Comparison of ENCODE assay signal across 1 cellular context in the genomic region with DNA sequence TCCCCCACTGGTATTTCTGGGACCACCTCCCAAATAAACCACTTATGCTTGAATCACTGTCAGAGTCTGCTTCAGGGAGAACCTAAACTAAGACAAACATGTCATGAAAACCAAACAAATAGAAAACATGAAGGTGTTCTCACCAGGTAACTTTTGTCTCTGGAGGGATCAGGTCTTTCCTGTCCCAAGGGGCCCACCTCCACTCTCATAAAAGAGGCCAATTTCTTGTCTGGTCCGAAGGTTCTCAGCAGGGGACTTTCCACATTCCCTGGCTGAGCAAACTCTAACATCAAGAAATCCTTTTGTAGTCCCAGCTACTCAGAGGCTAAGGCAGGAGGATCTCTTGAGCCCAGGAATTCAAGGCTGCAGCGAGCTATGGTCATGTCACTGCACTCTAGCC.
TF ChIP-seq lines count a peak whose summit lies in the region.

No MANE protein-coding gene starts in this region.

TF ChIP-seq in HepG2, 621 proteins besides CTCF, POLR2A, EP300 and RAD21:
- TF ChIP-seq ELF3 (CRISPR knock-in tag; IDR thresholded peaks at IDR 0.05) = no peak
- TF ChIP-seq ZNF761 (CRISPR knock-in tag; conservative IDR thresholded peaks at IDR 0.05) = 0 out of 2 replicates have a peak, but pooled peaks have one; percentile 40
- no peak for TF ChIP-seq ZNF510 (CRISPR knock-in tag; IDR thresholded peaks at IDR 0.05; ENCODE audit: low read depth)
- TF ChIP-seq, protein P1, sequence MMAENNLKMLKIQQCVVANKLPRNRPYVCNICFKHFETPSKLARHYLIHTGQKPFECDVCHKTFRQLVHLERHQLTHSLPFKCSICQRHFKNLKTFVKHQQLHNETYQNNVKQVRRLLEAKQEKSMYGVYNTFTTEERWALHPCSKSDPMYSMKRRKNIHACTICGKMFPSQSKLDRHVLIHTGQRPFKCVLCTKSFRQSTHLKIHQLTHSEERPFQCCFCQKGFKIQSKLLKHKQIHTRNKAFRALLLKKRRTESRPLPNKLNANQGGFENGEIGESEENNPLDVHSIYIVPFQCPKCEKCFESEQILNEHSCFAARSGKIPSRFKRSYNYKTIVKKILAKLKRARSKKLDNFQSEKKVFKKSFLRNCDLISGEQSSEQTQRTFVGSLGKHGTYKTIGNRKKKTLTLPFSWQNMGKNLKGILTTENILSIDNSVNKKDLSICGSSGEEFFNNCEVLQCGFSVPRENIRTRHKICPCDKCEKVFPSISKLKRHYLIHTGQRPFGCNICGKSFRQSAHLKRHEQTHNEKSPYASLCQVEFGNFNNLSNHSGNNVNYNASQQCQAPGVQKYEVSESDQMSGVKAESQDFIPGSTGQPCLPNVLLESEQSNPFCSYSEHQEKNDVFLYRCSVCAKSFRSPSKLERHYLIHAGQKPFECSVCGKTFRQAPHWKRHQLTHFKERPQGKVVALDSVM (CRISPR knock-in tag; IDR thresholded peaks at IDR 0.05) = peak; percentile 73
- TF ChIP-seq, protein P2, sequence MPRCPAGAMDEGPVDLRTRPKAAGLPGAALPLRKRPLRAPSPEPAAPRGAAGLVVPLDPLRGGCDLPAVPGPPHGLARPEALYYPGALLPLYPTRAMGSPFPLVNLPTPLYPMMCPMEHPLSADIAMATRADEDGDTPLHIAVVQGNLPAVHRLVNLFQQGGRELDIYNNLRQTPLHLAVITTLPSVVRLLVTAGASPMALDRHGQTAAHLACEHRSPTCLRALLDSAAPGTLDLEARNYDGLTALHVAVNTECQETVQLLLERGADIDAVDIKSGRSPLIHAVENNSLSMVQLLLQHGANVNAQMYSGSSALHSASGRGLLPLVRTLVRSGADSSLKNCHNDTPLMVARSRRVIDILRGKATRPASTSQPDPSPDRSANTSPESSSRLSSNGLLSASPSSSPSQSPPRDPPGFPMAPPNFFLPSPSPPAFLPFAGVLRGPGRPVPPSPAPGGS (CRISPR knock-in tag; IDR thresholded peaks at IDR 0.05) = 0 out of 2 replicates have a peak, but pooled peaks have one; percentile 28
- TF ChIP-seq KLF16 (CRISPR knock-in tag; IDR thresholded peaks at IDR 0.05) = no peak
